In genomic region chr19:1758231-1758577, GRCh38 we compare ENCODE assay signal across 1 cellular context.
TF ChIP-seq lines count a peak whose summit lies in the region.

No MANE protein-coding gene starts in this region.

TF ChIP-seq in WTC11, 78 proteins besides CTCF, POLR2A, EP300 and RAD21 (continued from another document):
- TF ChIP-seq ZBTB43 (CRISPR knock-in tag; IDR thresholded peaks at IDR 0.05): no peak
- no peak for TF ChIP-seq ZNF532 (CRISPR knock-in tag; IDR thresholded peaks at IDR 0.05; ENCODE audit: borderline replicate concordance)
- no peak for TF ChIP-seq PRRX2 (CRISPR knock-in tag; IDR thresholded peaks at IDR 0.05)
- TF ChIP-seq STAT6 (CRISPR knock-in tag; conservative IDR thresholded peaks at IDR 0.05; ENCODE audit: low read depth): no peak
- TF ChIP-seq TP53 (CRISPR knock-in tag; IDR thresholded peaks at IDR 0.05): no peak
- TF ChIP-seq E2F1 (CRISPR knock-in tag; IDR thresholded peaks at IDR 0.05): no peak
